In genomic region chr4:183906486-183906735, GRCh38 we compare ENCODE assay signal across 10 cellular contexts. TPM values are rescaled to one million over a fixed set of nuclear protein-coding genes. Genes with fewer than 3 reads are reported as not detected.
DNase-seq lines count a peak whose midpoint lies in the region; ATAC-seq and TF ChIP-seq lines count a peak whose summit lies in the region.
"Had no signal": no experiment of that assay in that cellular context is flagged by ENCODE, and none has a peak within 500 bp of the region (broad histone marks: within the 10 kb centered on the region; RNA-seq: fewer than 3 reads in every experiment).

No MANE protein-coding gene starts in this region.

- H3K9me3 ChIP-seq in Peyer's patch = no peaks in the 10 kb centered on the region
- no peaks in the 10 kb centered on the region for H3K9me3 ChIP-seq in ectodermal cell (ENCODE audit: control insufficient read depth, low read length)
- H3K9me3 ChIP-seq in lung (ENCODE audit: control insufficient read depth in 2 of 2, insufficient read depth in 1 of 2, low read length in 1 of 2) = no peaks in the 10 kb centered on the region
- no peaks in the 10 kb centered on the region for H3K9me3 ChIP-seq in testis

- ATAC-seq in lung (ENCODE audit: insufficient read depth, low FRiP score) (no peak), HG03442 (IDR thresholded peaks at IDR 0.05; ENCODE audit: unreplicated experiment) (no peak)

- intact Hi-C loops in testis (cut with DNase I; ENCODE audit: low total_unique reads) = no loop called here

- TF ChIP-seq CTCF in Peyer's patch (IDR thresholded peaks at IDR 0.05) (no peak), lung (IDR thresholded peaks at IDR 0.05; ENCODE audit: control extremely low read depth, extremely low read depth) (no peak), testis (IDR thresholded peaks at IDR 0.05) (no peak)

- H3K4me1 ChIP-seq in Peyer's patch (peaks cover 0 to 6% (median 0%) of the 10 kb centered on the region in 4 donors), ectodermal cell (ENCODE audit: control insufficient read depth, insufficient read depth, low read length) (no peaks in the 10 kb centered on the region), lung (ENCODE audit: control insufficient read depth in 2 of 2, insufficient read depth in 2 of 2, low read length in 2 of 2) (peaks cover 0 to 3% of the 10 kb centered on the region in 2 donors), testis (peaks cover 4% of the 10 kb centered on the region)

- H3K4me3 ChIP-seq in Peyer's patch = peak overlapping the region; percentile 30 to 60 (median 46)
- peak overlapping the region; percentile 57 for H3K4me3 ChIP-seq in ectodermal cell (ENCODE audit: insufficient read depth, low read depth, low read length)
- H3K4me3 ChIP-seq in lung = peak overlapping the region; percentile 26
- peak overlapping the region; percentile 67 to 74 for H3K4me3 ChIP-seq in testis

- H3K27ac ChIP-seq in Peyer's patch (peak overlapping the region in 2 of 4 donors; percentile 18 to 73), ectodermal cell (ENCODE audit: insufficient read depth, low read depth, low read length, poor library complexity, severe bottlenecking) (no peak overlapping the region), lung (ENCODE audit: low read depth in 1 of 2, low read length in 1 of 2) (no peak overlapping the region), testis (no peak overlapping the region)

- H3K36me3 ChIP-seq in Peyer's patch (no peaks in the 10 kb centered on the region), ectodermal cell (ENCODE audit: control insufficient read depth, insufficient read depth, low read length) (no peaks in the 10 kb centered on the region), lung (ENCODE audit: control insufficient read depth in 2 of 2, insufficient read depth in 2 of 2, low read length in 2 of 2) (no peaks in the 10 kb centered on the region), testis (ENCODE audit: low read depth, missing control alignments) (no peaks in the 10 kb centered on the region)

- peaks cover 0 to 8% of the 10 kb centered on the region in 2 donors for H3K27me3 ChIP-seq in Peyer's patch
- peaks cover 24% of the 10 kb centered on the region for H3K27me3 ChIP-seq in ectodermal cell (ENCODE audit: control insufficient read depth, insufficient read depth, low read length, poor library complexity, severe bottlenecking)
- no peaks in the 10 kb centered on the region for H3K27me3 ChIP-seq in lung (ENCODE audit: control insufficient read depth, insufficient read depth)
- no peaks in the 10 kb centered on the region for H3K27me3 ChIP-seq in testis

- 0% methylated on average over 24 to 26 of the region's 26 CpGs for WGBS in ectodermal cell, 2 experiments
- 3 to 9% methylated on average over 26 of the region's 26 CpGs for WGBS in lung, 2 donors
- WGBS in testis, 2 donors = 1% methylated on average over 21 of the region's 26 CpGs; no CpG with 5 or more reads in 1 of the 2 donors

- TF ChIP-seq POLR2A in Peyer's patch (IDR thresholded peaks at IDR 0.05) (no peak), testis (IDR thresholded peaks at IDR 0.05) (no peak)

- DNase-seq in Peyer's patch (no peak), lung (ENCODE audit: low spot score) (no peak), testis (no peak), midbrain (lab: John Stamatoyannopoulos, UW) (no peak), dermis blood vessel endothelial cell (no peak), NCI-H2107 treated with DMSO at 0.1 percent for 48 hours (lab: John Stamatoyannopoulos, UW; ENCODE audit: unreplicated experiment) (no peak)
- DNase-seq: DND-41, SHP77 treated with DMSO at 0.1 percent for 48 hours had no signal

RNA-seq across cellular contexts. Expression of gene STOX2, which starts 1.3 kb away (rescaled TPM):
- total RNA-seq in Peyer's patch (10 to 100 TPM in 2 of 4 donors, 1 to 10 TPM in 2; 3.5 to 23.1 (median 7.6) TPM), lung (10 to 100 TPM; 15.1 to 27.5 TPM), testis (10 to 100 TPM; 15.2 to 17.7 TPM), dermis blood vessel endothelial cell (17.7 and 19.2 TPM in 2 replicates)
- polyA plus RNA-seq in ectodermal cell (2013, experiment 1 of 4) = 23.3 TPM
- polyA plus RNA-seq in ectodermal cell (2013, experiment 2 of 4) = 20.0 TPM
- 19.1 TPM for polyA plus RNA-seq in ectodermal cell (2013, experiment 3 of 4)
- polyA plus RNA-seq in ectodermal cell (2013, experiment 4 of 4) = 23.6 TPM
- polyA plus RNA-seq in lung (1 to 10 TPM; 1.8 to 2.0 TPM), testis (ENCODE audit: insufficient read depth, low read depth, low replicate concordance) (5.8 TPM)
